Comparison of ENCODE assay signal across 10 cellular contexts in the genomic region with DNA sequence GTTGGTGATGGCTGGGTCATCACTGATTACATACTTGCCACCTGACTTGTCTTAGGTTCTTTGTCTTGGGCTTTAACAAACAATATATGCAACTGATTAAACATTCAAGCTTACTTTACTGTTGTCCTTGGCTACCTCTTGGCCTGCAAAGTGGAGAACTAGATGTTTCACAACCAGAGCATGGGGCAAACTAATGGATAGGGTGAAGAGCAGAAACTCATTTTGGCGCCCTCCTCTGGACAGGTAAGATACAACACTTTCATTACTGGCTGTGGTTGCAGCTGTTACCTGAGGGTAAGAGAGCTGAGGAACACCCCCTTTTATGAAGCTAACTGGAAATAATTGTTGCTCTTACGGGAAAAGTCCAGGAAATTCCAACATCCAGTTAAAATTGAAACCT.
DNase-seq lines count a peak whose midpoint lies in the region; ATAC-seq and TF ChIP-seq lines count a peak whose summit lies in the region.
"Had no signal": no experiment of that assay in that cellular context is flagged by ENCODE, and none has a peak within 500 bp of the region (broad histone marks: within the 10 kb centered on the region; RNA-seq: fewer than 3 reads in every experiment).

No MANE protein-coding gene starts in this region.

- no peaks in the 10 kb centered on the region for H3K27me3 ChIP-seq in PC-3 (ENCODE audit: low read length)

- H4K20me1 ChIP-seq in PC-3 (ENCODE audit: low read length), result no peaks in the 10 kb centered on the region

- CTCF ChIA-PET in PC-3 (lab: Charles Lee), result interaction anchor here (0.5 to 0.7 kb wide), 3 partner anchors 40 to 66 kb away, joined by 3 read pairs; no protein-coding TSS in a partner anchor
- CTCF ChIA-PET in activated CD4-positive, alpha-beta memory T cell treated with anti-CD3 and anti-CD28 coated beads, Interleukin-2, amount 10 ng/mL, durations not matched to agents 7 days and 5 days (lab: Charles Lee), result no interaction called here

- H3K27me3 Mint-ChIP-seq in glutamatergic neuron (ENCODE audit: unreplicated experiment), result no peaks in the 10 kb centered on the region
- no peaks in the 10 kb centered on the region for H3K27me3 Mint-ChIP-seq in activated CD4-positive, alpha-beta memory T cell treated with anti-CD3 and anti-CD28 coated beads, Interleukin-2, amount 10 ng/mL, durations not matched to agents 7 days and 5 days

- no peak for DNase-seq in GM10266 (ENCODE audit: extremely low spot score)
- DNase-seq in PC-3, result peak; percentile 58
- no peak for DNase-seq in glutamatergic neuron
- no peak for DNase-seq in UCSD-AML1 (lab: John Stamatoyannopoulos, UW; ENCODE audit: unreplicated experiment)
- DNase-seq in NCI-H1694 (lab: John Stamatoyannopoulos, UW), result no peak
- DNase-seq in activated CD4-positive, alpha-beta memory T cell treated with anti-CD3 and anti-CD28 coated beads, Interleukin-2, amount 10 ng/mL, durations not matched to agents 7 days and 5 days, result no peak
- DNase-seq: activated T-cell treated with anti-CD3 and anti-CD28 coated beads for 4 hours, cerebellar nuclear complex had no signal

- no peaks in the 10 kb centered on the region for H3K4me1 ChIP-seq in PC-3 (ENCODE audit: insufficient read depth, low read length)

- no peak overlapping the region for H3K27ac Mint-ChIP-seq in glutamatergic neuron (ENCODE audit: unreplicated experiment)
- no peak overlapping the region for H3K27ac Mint-ChIP-seq in activated CD4-positive, alpha-beta memory T cell treated with anti-CD3 and anti-CD28 coated beads, Interleukin-2, amount 10 ng/mL, durations not matched to agents 7 days and 5 days

- H3K4me3 Mint-ChIP-seq in glutamatergic neuron (ENCODE audit: unreplicated experiment), result no peak overlapping the region
- H3K4me3 Mint-ChIP-seq in activated CD4-positive, alpha-beta memory T cell treated with anti-CD3 and anti-CD28 coated beads, Interleukin-2, amount 10 ng/mL, durations not matched to agents 7 days and 5 days, result no peak overlapping the region

- H3K36me3 ChIP-seq in PC-3 (ENCODE audit: low read depth, low read length), result no peaks in the 10 kb centered on the region

- TF ChIP-seq CTCF in 22Rv1 (IDR thresholded peaks at IDR 0.05), result peak; percentile 70
- TF ChIP-seq CTCF in GM10266 (IDR thresholded peaks at IDR 0.05; ENCODE audit: control insufficient read depth, insufficient read depth, low read depth, missing control alignments), result peak; percentile 30
- peak; percentile 80 for TF ChIP-seq CTCF in PC-3 (conservative IDR thresholded peaks at IDR 0.05; ENCODE audit: low read depth, low read length)
- TF ChIP-seq CTCF in glutamatergic neuron (IDR thresholded peaks at IDR 0.05; ENCODE audit: partially characterized antibody, unreplicated experiment), result peak; percentile 48

- H3K9ac ChIP-seq in PC-3 (ENCODE audit: low read length), result no peak overlapping the region

- no peak overlapping the region for H2AFZ ChIP-seq in PC-3 (ENCODE audit: low read length)

- H3K79me2 ChIP-seq in PC-3 (ENCODE audit: low read length), result no peaks in the 10 kb centered on the region

- H3F3A ChIP-seq in PC-3 (ENCODE audit: low read length, unreplicated experiment), result no peaks in the 10 kb centered on the region

- H3K27ac ChIP-seq in 22Rv1, result peak overlapping the region; percentile 48
- no peak overlapping the region for H3K27ac ChIP-seq in PC-3 (ENCODE audit: low read length)

- H3K4me3 ChIP-seq in PC-3 (ENCODE audit: low read length), result no peak overlapping the region

- H3K36me3 Mint-ChIP-seq in glutamatergic neuron (ENCODE audit: unreplicated experiment), result peaks cover 4% of the 10 kb centered on the region
- no peaks in the 10 kb centered on the region for H3K36me3 Mint-ChIP-seq in activated CD4-positive, alpha-beta memory T cell treated with anti-CD3 and anti-CD28 coated beads, Interleukin-2, amount 10 ng/mL, durations not matched to agents 7 days and 5 days (ENCODE audit: low read depth)

- H3K9me2 ChIP-seq in PC-3 (replicated peaks; ENCODE audit: low read length), result no peaks in the 10 kb centered on the region

- no peak overlapping the region for H3K4me2 ChIP-seq in PC-3 (ENCODE audit: low read length)

- intact Hi-C loops in PC-3 (cut with micrococcal nuclease), result no loop called here

- no TSS peak for BruUV-seq in PC-3 (replicated peaks; lab: Mats Ljungman, UMichigan)

- POLR2A ChIA-PET in PC-3 (lab: Charles Lee; ENCODE audit: unreplicated experiment), result no interaction called here
- POLR2A ChIA-PET in activated CD4-positive, alpha-beta memory T cell treated with anti-CD3 and anti-CD28 coated beads, Interleukin-2, amount 10 ng/mL, durations not matched to agents 7 days and 5 days (lab: Charles Lee), result no interaction called here

- no peaks in the 10 kb centered on the region for H3K4me1 Mint-ChIP-seq in glutamatergic neuron (ENCODE audit: low read depth, unreplicated experiment)
- no peaks in the 10 kb centered on the region for H3K4me1 Mint-ChIP-seq in activated CD4-positive, alpha-beta memory T cell treated with anti-CD3 and anti-CD28 coated beads, Interleukin-2, amount 10 ng/mL, durations not matched to agents 7 days and 5 days

- peaks cover 2% of the 10 kb centered on the region for H3K9me3 Mint-ChIP-seq in glutamatergic neuron (ENCODE audit: unreplicated experiment)
- peaks cover 2% of the 10 kb centered on the region for H3K9me3 Mint-ChIP-seq in activated CD4-positive, alpha-beta memory T cell treated with anti-CD3 and anti-CD28 coated beads, Interleukin-2, amount 10 ng/mL, durations not matched to agents 7 days and 5 days

- no peaks in the 10 kb centered on the region for H3K9me3 ChIP-seq in PC-3 (ENCODE audit: low read length)

- ATAC-seq in PC-3, result no peak
- ATAC-seq in GM19023 (IDR thresholded peaks at IDR 0.05; ENCODE audit: unreplicated experiment), result no peak

Comparison
In these comparisons a context has a peak if more than half of its experiments do, and no peak if none do; other contexts are left out.
1. CTCF ChIP-seq: peak in every context shown above with its lines; median percentile 80 in PC-3; 70 in 22Rv1; 48 in glutamatergic neuron; 30 in GM10266.